ENCODE assay signal across 8 cellular contexts in genomic region chr1:6259491-6260362, GRCh38. TPM values are rescaled to one million over a fixed set of nuclear protein-coding genes. Genes with fewer than 3 reads are reported as not detected.
DNase-seq lines count a peak whose midpoint lies in the region; ATAC-seq and TF ChIP-seq lines count a peak whose summit lies in the region.

No MANE protein-coding gene starts in this region.

- H3K79me1 ChIP-seq in mesendoderm (ENCODE audit: low read length): no peaks in the 10 kb centered on the region

- TF ChIP-seq CTCF in Caco-2 (IDR thresholded peaks at IDR 0.05; ENCODE audit: insufficient read depth in 1 of 2, low read depth in 1 of 2, low read length in 1 of 2, severe bottlenecking in 1 of 2, unreplicated experiment in 1 of 2) (no peak), HCT116 (IDR thresholded peaks at IDR 0.05 in 2 of 3, conservative IDR thresholded peaks at IDR 0.05 in 1 of 3; ENCODE audit: borderline replicate concordance in 1 of 3, insufficient read depth in 1 of 3, low read depth in 2 of 3, low read length in 2 of 3) (no peak)
- no peak for TF ChIP-seq CTCF in activated CD8-positive, alpha-beta T cell treated with anti-CD3 and anti-CD28 coated beads for 36 hours (IDR thresholded peaks at IDR 0.05)

- H3K27me3 ChIP-seq in Caco-2 (replicated peaks; ENCODE audit: control insufficient read depth, insufficient read depth, low read length): no peaks in the 10 kb centered on the region
- H3K27me3 ChIP-seq in HCT116 (ENCODE audit: insufficient read depth, low read length): no peaks in the 10 kb centered on the region
- H3K27me3 ChIP-seq in mesendoderm (ENCODE audit: insufficient read depth, low read length, poor library complexity): no peaks in the 10 kb centered on the region

- H3K9ac ChIP-seq in HCT116 (ENCODE audit: low read length): peak overlapping the region; percentile 52; the same call in 1 of the 2 replicates
- H3K9ac ChIP-seq in mesendoderm (ENCODE audit: low read length): no peak overlapping the region

- H3K4ac ChIP-seq in mesendoderm (ENCODE audit: low read depth, low read length): no peak overlapping the region

- H4K5ac ChIP-seq in mesendoderm (ENCODE audit: low read length): no peak overlapping the region

- no peak overlapping the region for H4K8ac ChIP-seq in mesendoderm (ENCODE audit: low read depth, low read length)

- BruUV-seq in Caco-2 (replicated peaks; lab: Mats Ljungman, UMichigan) (no TSS peak), HCT116 (replicated peaks; lab: Mats Ljungman, UMichigan) (no TSS peak)

- peak; percentile 60 for ATAC-seq in HCT116
- ATAC-seq in activated CD8-positive, alpha-beta T cell treated with anti-CD3 and anti-CD28 coated beads for 36 hours: peak; percentile 70

- H3K9me3 ChIP-seq in Caco-2: no peaks in the 10 kb centered on the region
- no peaks in the 10 kb centered on the region for H3K9me3 ChIP-seq in HCT116 (ENCODE audit: control insufficient read depth in 1 of 2, insufficient read depth in 1 of 2, low read depth in 1 of 2, low read length in 2 of 2)

- no peak for TF ChIP-seq RAD21 in HCT116 (IDR thresholded peaks at IDR 0.05; ENCODE audit: low read depth)

- H2BK120ac ChIP-seq in mesendoderm (ENCODE audit: low read depth, low read length): no peak overlapping the region

- intact Hi-C loops in Caco-2 (cut with micrococcal nuclease; ENCODE audit: unreplicated experiment): no loop called here
- intact Hi-C loops in HCT116 (cut with micrococcal nuclease): no loop called here
- intact Hi-C loops in activated CD8-positive, alpha-beta T cell treated with anti-CD3 and anti-CD28 coated beads for 36 hours (cut with micrococcal nuclease): no loop called here

- H3K27ac ChIP-seq in HCT116 (ENCODE audit: low read depth, low read length) (peak overlapping the region; percentile 61; the same call in 1 of the 2 replicates), mesendoderm (ENCODE audit: low read depth, low read length) (no peak overlapping the region)

- WGBS in mesendoderm (ENCODE audit: extremely low coverage, insufficient coverage, low lambda C conversion rate): no CpG with 5 or more reads among the region's 46 CpGs

- H3K4me3 Mint-ChIP-seq in Caco-2 (ENCODE audit: unreplicated experiment): peak overlapping the region; percentile 57
- H3K4me3 Mint-ChIP-seq in activated CD8-positive, alpha-beta T cell treated with anti-CD3 and anti-CD28 coated beads for 36 hours: peak overlapping the region; percentile 17

- H3K4me1 Mint-ChIP-seq in Caco-2 (ENCODE audit: low read depth, unreplicated experiment): no peaks in the 10 kb centered on the region
- peaks cover 4% of the 10 kb centered on the region for H3K4me1 Mint-ChIP-seq in activated CD8-positive, alpha-beta T cell treated with anti-CD3 and anti-CD28 coated beads for 36 hours (ENCODE audit: low read depth)

- no peaks in the 10 kb centered on the region for H4K20me1 ChIP-seq in HCT116 (ENCODE audit: insufficient read depth)

- H2BK15ac ChIP-seq in mesendoderm (replicated peaks; ENCODE audit: low read depth): no peak overlapping the region

- H3K4me3 ChIP-seq in Caco-2 (ENCODE audit: low read depth, low read length) (peak overlapping the region; percentile 57), HCT116 (replicated peaks in 1 of 2; ENCODE audit: low read depth in 1 of 2, low read length in 2 of 2) (peak overlapping the region; percentile 52 to 65), mesendoderm (ENCODE audit: low read length) (no peak overlapping the region)

- POLR2A ChIA-PET in Caco-2 (lab: Charles Lee): interaction anchor here (0.8 kb wide), 1 partner anchor 76 kb away, joined by 6 read pairs; no protein-coding TSS in a partner anchor
- POLR2A ChIA-PET in HCT116 (lab: Charles Lee): no interaction called here
- POLR2A ChIA-PET in activated CD8-positive, alpha-beta T cell treated with anti-CD3 and anti-CD28 coated beads for 36 hours (lab: Charles Lee): interaction anchor here (0.6 to 1.2 kb wide), 2 partner anchors 11 to 219 kb away, joined by 5 read pairs; no protein-coding TSS in a partner anchor

- H3K9me2 ChIP-seq in HCT116 (ENCODE audit: insufficient read depth): no peaks in the 10 kb centered on the region

- H3K4me2 ChIP-seq in HCT116 (ENCODE audit: low read length) (peak overlapping the region; percentile 89), mesendoderm (ENCODE audit: low read length) (no peak overlapping the region)

- H2AFZ ChIP-seq in HCT116 (ENCODE audit: low read depth, low read length, poor library complexity, severe bottlenecking): no peak overlapping the region

- H3K27ac Mint-ChIP-seq in Caco-2 (ENCODE audit: unreplicated experiment): no peak overlapping the region
- H3K27ac Mint-ChIP-seq in activated CD8-positive, alpha-beta T cell treated with anti-CD3 and anti-CD28 coated beads for 36 hours: no peak overlapping the region

- no peaks in the 10 kb centered on the region for H3K27me3 Mint-ChIP-seq in Caco-2 (ENCODE audit: insufficient read depth, unreplicated experiment)
- H3K27me3 Mint-ChIP-seq in activated CD8-positive, alpha-beta T cell treated with anti-CD3 and anti-CD28 coated beads for 36 hours: peaks cover 16% of the 10 kb centered on the region

- CTCF ChIA-PET in Caco-2 (lab: Charles Lee) (interaction anchor here (0.9 to 1.0 kb wide), 2 partner anchors 13 to 181 kb away, joined by 3 to 4 read pairs; no protein-coding TSS in a partner anchor), HCT116 (lab: Charles Lee) (interaction anchor here (1.0 to 1.2 kb wide), 2 partner anchors 10 to 14 kb away, joined by 3 to 4 read pairs; no protein-coding TSS in a partner anchor)
- CTCF ChIA-PET in activated CD8-positive, alpha-beta T cell treated with anti-CD3 and anti-CD28 coated beads for 36 hours (lab: Charles Lee): interaction anchor here (1.6 to 5.5 kb wide), 3 partner anchors 13 to 163 kb away, joined by 4 to 42 read pairs (median 8); no protein-coding TSS in a partner anchor

- H3K23ac ChIP-seq in mesendoderm (ENCODE audit: low read length): no peak overlapping the region

- H3K9me3 Mint-ChIP-seq in Caco-2 (ENCODE audit: unreplicated experiment): no peaks in the 10 kb centered on the region
- H3K9me3 Mint-ChIP-seq in activated CD8-positive, alpha-beta T cell treated with anti-CD3 and anti-CD28 coated beads for 36 hours: no peaks in the 10 kb centered on the region

- no peak for TF ChIP-seq POLR2A in HCT116 (IDR thresholded peaks at IDR 0.05; ENCODE audit: borderline replicate concordance, extremely low read depth, insufficient read depth, insufficient read length)

- H3K79me2 ChIP-seq in HCT116 (ENCODE audit: insufficient read depth, low read length): no peaks in the 10 kb centered on the region
- H3K79me2 ChIP-seq in mesendoderm (ENCODE audit: control insufficient read depth, insufficient read depth, low read length): no peaks in the 10 kb centered on the region

- H3K36me3 ChIP-seq in Caco-2 (ENCODE audit: control insufficient read depth, insufficient read depth, low read length) (no peaks in the 10 kb centered on the region), HCT116 (ENCODE audit: control insufficient read depth in 1 of 2, insufficient read depth in 2 of 2, low read length in 2 of 2) (no peaks in the 10 kb centered on the region; a peak in 1 of 4 replicates), mesendoderm (ENCODE audit: control insufficient read depth, insufficient read depth, low read length) (no peaks in the 10 kb centered on the region)

- H3K56ac ChIP-seq in mesendoderm (ENCODE audit: low read length): no peak overlapping the region

- H3K4me1 ChIP-seq in Caco-2 (no peaks in the 10 kb centered on the region), HCT116 (ENCODE audit: control insufficient read depth in 1 of 2, insufficient read depth in 2 of 2, low read length in 2 of 2) (peaks cover 11 to 26% of the 10 kb centered on the region in 2 experiments; a peak in 2 of 4 replicates), mesendoderm (ENCODE audit: control insufficient read depth, low read depth, low read length) (no peaks in the 10 kb centered on the region)

- DNase-seq in Caco-2 (peak; percentile 85 to 89), HCT116 (ENCODE audit: low read depth, low spot score) (peak; percentile 37), NCI-H69 (lab: John Stamatoyannopoulos, UW) (peak; percentile 50), mesendoderm (peak; percentile 75), NCI-H2081 treated with DMSO at 0.1 percent for 48 hours (lab: John Stamatoyannopoulos, UW) (no peak)
- peak; percentile 85 for DNase-seq in activated CD8-positive, alpha-beta T cell treated with anti-CD3 and anti-CD28 coated beads for 36 hours
- DNase-seq in effector CD4-positive, alpha-beta T cell: peak; percentile 53
- peak; percentile 72 to 73 for DNase-seq in stimulated activated CD8-positive, alpha-beta memory T cell treated with anti-CD3 and anti-CD28 coated beads, Interleukin-15, amount 100 ng/mL, for 48 hours (ENCODE audit: low read depth in 2 of 2)

- peaks cover 16% of the 10 kb centered on the region for H3K36me3 Mint-ChIP-seq in Caco-2 (ENCODE audit: insufficient read depth, unreplicated experiment)
- H3K36me3 Mint-ChIP-seq in activated CD8-positive, alpha-beta T cell treated with anti-CD3 and anti-CD28 coated beads for 36 hours (ENCODE audit: low read depth): no peaks in the 10 kb centered on the region

- no peak overlapping the region for H2AK5ac ChIP-seq in mesendoderm (ENCODE audit: low read length)

- H3K18ac ChIP-seq in mesendoderm (ENCODE audit: low read length): peak overlapping the region; percentile 8

- RAD21 ChIA-PET in HCT116 (lab: Charles Lee; ENCODE audit: low non-redundant PET in 1 of 2, low total read pairs in 2 of 2, uncharacterized antibody in 2 of 2, unreplicated experiment in 2 of 2): no interaction called here

- H2BK5ac ChIP-seq in mesendoderm (ENCODE audit: low read length): no peak overlapping the region

RNA-seq across cellular contexts. Expression of gene GPR153, which starts 1.2 kb away (rescaled TPM):
- total RNA-seq in Caco-2 (2022) (2.7 and 3.2 TPM in 2 replicates), HCT116 (2021; ENCODE audit: unreplicated experiment) (6.1 TPM)
- polyA plus RNA-seq in HCT116 (2012): 3.6 and 3.9 TPM in 2 replicates
- under 1 TPM; 0.34 to 0.41 TPM for total RNA-seq in activated CD8-positive, alpha-beta T cell treated with anti-CD3 and anti-CD28 coated beads for 36 hours
- 0.87 TPM for polyA plus RNA-seq in mesendoderm (2013, experiment 1 of 2)
- 0.88 TPM for polyA plus RNA-seq in mesendoderm (2013, experiment 2 of 2)

RNA-seq across cellular contexts. Expression of gene HES3, which starts 15.7 kb away (rescaled TPM):
- not detected in 2 replicates for total RNA-seq in Caco-2 (2022)
- total RNA-seq in HCT116 (2021; ENCODE audit: unreplicated experiment): not detected
- polyA plus RNA-seq in HCT116 (2012): not detected in 2 replicates
- total RNA-seq in activated CD8-positive, alpha-beta T cell treated with anti-CD3 and anti-CD28 coated beads for 36 hours: not detected
- polyA plus RNA-seq in mesendoderm (2013, experiment 1 of 2): 0.27 TPM
- polyA plus RNA-seq in mesendoderm (2013, experiment 2 of 2): 0.20 TPM

RNA-seq across cellular contexts. Expression of gene ICMT, which starts 24.0 kb away (rescaled TPM):
- 73.6 and 77.6 TPM in 2 replicates for total RNA-seq in Caco-2 (2022)
- 70.9 TPM for total RNA-seq in HCT116 (2021; ENCODE audit: unreplicated experiment)
- polyA plus RNA-seq in HCT116 (2012): 33.0 and 41.7 TPM in 2 replicates
- total RNA-seq in activated CD8-positive, alpha-beta T cell treated with anti-CD3 and anti-CD28 coated beads for 36 hours: 10 to 100 TPM; 35.3 to 38.1 TPM
- polyA plus RNA-seq in mesendoderm (2013, experiment 1 of 2): 54.8 TPM
- 54.8 TPM for polyA plus RNA-seq in mesendoderm (2013, experiment 2 of 2)

RNA-seq across cellular contexts. Expression of gene RNF207, which starts 53.8 kb away (rescaled TPM):
- total RNA-seq in Caco-2 (2022): 26.1 and 27.4 TPM in 2 replicates
- 61.2 TPM for total RNA-seq in HCT116 (2021; ENCODE audit: unreplicated experiment)
- polyA plus RNA-seq in HCT116 (2012): 28.4 and 32.1 TPM in 2 replicates
- total RNA-seq in activated CD8-positive, alpha-beta T cell treated with anti-CD3 and anti-CD28 coated beads for 36 hours: 1 to 10 TPM; 4.9 to 9.9 TPM
- 0.31 TPM for polyA plus RNA-seq in mesendoderm (2013, experiment 1 of 2)
- polyA plus RNA-seq in mesendoderm (2013, experiment 2 of 2): 0.41 TPM
